ENCODE assay signal across 24 cellular contexts in the genomic region with DNA sequence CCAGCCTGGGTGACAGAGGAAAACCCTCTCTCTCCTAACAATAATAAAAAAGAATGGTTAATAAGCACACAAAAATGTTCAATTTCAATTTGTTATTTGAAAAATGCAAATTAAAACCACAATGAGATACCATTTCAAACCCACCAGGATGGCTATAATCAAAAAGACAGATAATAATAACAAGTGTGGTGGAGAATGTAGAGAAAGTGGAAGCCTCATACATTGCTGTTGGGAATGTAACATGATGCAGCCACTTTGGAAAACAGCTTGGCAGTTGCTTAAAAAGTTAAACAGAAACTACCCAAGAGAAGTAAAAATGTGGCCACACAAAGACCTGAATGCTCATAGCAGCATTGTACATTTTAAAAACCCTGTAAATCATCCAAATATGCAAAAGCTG. TPM values are rescaled to one million over a fixed set of nuclear protein-coding genes. Genes with fewer than 3 reads are reported as not detected.
DNase-seq lines count a peak whose midpoint lies in the region; ATAC-seq and TF ChIP-seq lines count a peak whose summit lies in the region.
"Had no signal": no experiment of that assay in that cellular context is flagged by ENCODE, and none has a peak within 500 bp of the region (broad histone marks: within the 10 kb centered on the region; RNA-seq: fewer than 3 reads in every experiment).

No MANE protein-coding gene starts in this region.

- TF ChIP-seq CTCF in RWPE2 (IDR thresholded peaks at IDR 0.05; ENCODE audit: poor library complexity, severe bottlenecking): no peak

- peak overlapping the region; percentile 98 for H3K27ac ChIP-seq in RWPE2 (ENCODE audit: poor library complexity, severe bottlenecking)
- H3K27ac ChIP-seq: BLaER1, esophagus muscularis mucosa had no signal

- H3K9me3 ChIP-seq in RWPE2 (ENCODE audit: severe bottlenecking): no peaks in the 10 kb centered on the region
- H3K9me3 ChIP-seq: BLaER1, esophagus muscularis mucosa had no signal

- peaks cover 24% of the 10 kb centered on the region for H3K4me1 ChIP-seq in RWPE2 (ENCODE audit: insufficient read depth, poor library complexity, severe bottlenecking)

- H3K36me3 ChIP-seq in RWPE2 (ENCODE audit: low read depth): no peaks in the 10 kb centered on the region
- H3K36me3 ChIP-seq: BLaER1, esophagus muscularis mucosa had no signal

- DNase-seq in EL: peak; percentile 84
- DNase-seq in RWPE2 (ENCODE audit: low spot score): no peak
- DNase-seq in fibroblast of gingiva (ENCODE audit: low read depth): peak; percentile 95
- DNase-seq in skeletal muscle cell (ENCODE audit: low read depth): peak; percentile 30
- no peak for DNase-seq in NCI-H748 (lab: John Stamatoyannopoulos, UW; ENCODE audit: unreplicated experiment)
- no peak for DNase-seq in NCI-H2171 treated with DMSO at 0.1 percent for 48 hours (lab: John Stamatoyannopoulos, UW)
- DNase-seq in SK-N-DZ (ENCODE audit: low spot score): no peak
- DNase-seq: activated CD4-positive, alpha-beta memory T cell treated with anti-CD3 and anti-CD28 coated beads, Interleukin-2, amount 10 ng/mL, durations not matched to agents 7 days and 5 days; activated naive CD8-positive, alpha-beta T cell treated with anti-CD3 and anti-CD28 coated beads for 36 hours; activated T-cell treated with anti-CD3 and anti-CD28 coated beads, Interleukin-2, amount 50 U/mL, for 1 hour; Calu3; central memory CD4-positive, alpha-beta T cell; effector CD8-positive, alpha-beta T cell; hypothalamus; kidney; mammary epithelial cell; MM.1S; naive thymus-derived CD4-positive, alpha-beta T cell; NCI-H1694 treated with DMSO at 0.1 percent for 48 hours; stimulated activated CD4-positive, alpha-beta T cell treated with anti-CD3 and anti-CD28 coated beads, Interleukin-4, amount 100 ng/mL, for 4 hours had no signal

- no peaks in the 10 kb centered on the region for H3K27me3 ChIP-seq in RWPE2 (ENCODE audit: insufficient read depth, poor library complexity, severe bottlenecking)
- H3K27me3 ChIP-seq: esophagus muscularis mucosa had no signal

- no peak overlapping the region for H3K4me3 ChIP-seq in RWPE2 (ENCODE audit: severe bottlenecking)
- H3K4me3 ChIP-seq in skeletal muscle cell (ENCODE audit: low read depth, low read length): no peak overlapping the region
- H3K4me3 ChIP-seq: BLaER1, esophagus muscularis mucosa, smooth muscle cell had no signal

- no peak for ATAC-seq in RWPE2 (ENCODE audit: low read depth)
- ATAC-seq in GM19395 (IDR thresholded peaks at IDR 0.05; ENCODE audit: unreplicated experiment): no peak
- ATAC-seq: naive thymus-derived CD4-positive, alpha-beta T cell had no signal

RNA-seq across cellular contexts. Expression of a gene that starts 51.8 kb away (rescaled TPM):
- polyA plus RNA-seq in SK-N-DZ (2014; cell fraction: cytosol; rRNA removed): 3.2 and 3.7 TPM in 2 replicates
- polyA plus RNA-seq in SK-N-DZ (2014; cell fraction: nucleus; rRNA removed): 6.2 and 10.1 TPM in 2 replicates

Comparison
In these comparisons a context has a peak if more than half of its experiments do, and no peak if none do; other contexts are left out.
1. DNase-seq: peak in EL (single experiment), fibroblast of gingiva (single experiment) and skeletal muscle cell (single experiment); none in RWPE2 (single experiment), NCI-H748 (single experiment), NCI-H2171 treated with DMSO at 0.1 percent for 48 hours (single experiment) and SK-N-DZ (single experiment).